In genomic region chrX:39773923-39774803, GRCh38 we compare ENCODE assay signal across 10 cellular contexts.
DNase-seq lines count a peak whose midpoint lies in the region; ATAC-seq, FAIRE-seq and TF ChIP-seq lines count a peak whose summit lies in the region.
"Had no signal": no experiment of that assay in that cellular context is flagged by ENCODE, and none has a peak within 500 bp of the region (broad histone marks: within the 10 kb centered on the region; RNA-seq: fewer than 3 reads in every experiment).

No MANE protein-coding gene starts in this region.

- no peak overlapping the region; a peak in 2 of 4 replicates for H3K4me2 ChIP-seq in H1 (ENCODE audit: insufficient read depth in 1 of 2, low read depth in 2 of 2, low read length in 2 of 2)

- H2AFZ ChIP-seq in H1 (ENCODE audit: low read length), result no peak overlapping the region

- DNase-seq in activated naive CD4-positive, alpha-beta T cell treated with Interleukin-2 at 50 U/mL for 16 hours, result peak; percentile 34
- no peak for DNase-seq in activated naive CD4-positive, alpha-beta T cell (lab: John Stamatoyannopoulos, UW)
- peak; percentile 35 for DNase-seq in activated CD4-positive, alpha-beta T cell treated with anti-CD3 and anti-CD28 coated beads, Interleukin-2, amount 10 ng/mL, durations not matched to agents 7 days and 5 days
- no peak for DNase-seq in H1 (ENCODE audit: low read depth in 1 of 2, low spot score in 2 of 2)
- DNase-seq in stimulated activated naive CD4-positive, alpha-beta T cell treated with Interleukin-2 at 50 U/mL for 16 hours (lab: John Stamatoyannopoulos, UW), result peak; percentile 21
- no peak for DNase-seq in NCI-H82 (lab: John Stamatoyannopoulos, UW)
- DNase-seq: NCI-H187 treated with DMSO at 0.1 percent for 48 hours had no signal

- peaks cover 55% of the 10 kb centered on the region for H3K4me1 Mint-ChIP-seq in activated CD4-positive, alpha-beta T cell treated with anti-CD3 and anti-CD28 coated beads, Interleukin-2, amount 10 ng/mL, durations not matched to agents 7 days and 5 days

- peak overlapping the region; percentile 65; the same call in 1 of the 2 replicates for H2AK5ac ChIP-seq in H1 (ENCODE audit: low read depth, low read length)

- peaks cover 2% of the 10 kb centered on the region for H3K36me3 Mint-ChIP-seq in activated CD4-positive, alpha-beta T cell treated with anti-CD3 and anti-CD28 coated beads, Interleukin-2, amount 10 ng/mL, durations not matched to agents 7 days and 5 days (ENCODE audit: low read depth)

- CTCF ChIA-PET in activated CD4-positive, alpha-beta T cell treated with anti-CD3 and anti-CD28 coated beads, Interleukin-2, amount 10 ng/mL, durations not matched to agents 7 days and 5 days (lab: Charles Lee), result interaction anchor here (0.7 to 1.5 kb wide), 2 partner anchors 28 to 465 kb away, joined by 3 read pairs; no protein-coding TSS in a partner anchor
- CTCF ChIA-PET in H1 (lab: Charles Lee; ENCODE audit: partially characterized antibody), result no interaction called here

- peaks cover 2 to 25% (median 13%) of the 10 kb centered on the region in 4 experiments; a peak in 5 of 7 replicates for H3K4me1 ChIP-seq in H1 (replicated peaks in 1 of 4; ENCODE audit: control insufficient read depth in 3 of 4, insufficient read depth in 4 of 4, low read length in 3 of 4)

- H3K18ac ChIP-seq in H1 (ENCODE audit: extremely low read depth, low read length), result peak overlapping the region; percentile 78; the same call in 1 of the 2 replicates

- H4K91ac ChIP-seq in H1 (replicated peaks; ENCODE audit: insufficient read length, low read length), result peak overlapping the region; percentile 74

- no peaks in the 10 kb centered on the region for H3K36me3 ChIP-seq in H1 (ENCODE audit: control insufficient read depth in 2 of 4, insufficient read depth in 4 of 4, low read length in 3 of 4)

- no peaks in the 10 kb centered on the region for H3K27me3 Mint-ChIP-seq in activated CD4-positive, alpha-beta T cell treated with anti-CD3 and anti-CD28 coated beads, Interleukin-2, amount 10 ng/mL, durations not matched to agents 7 days and 5 days

- no peak overlapping the region for H3K14ac ChIP-seq in H1 (ENCODE audit: insufficient read length)

- no peak overlapping the region for H2BK15ac ChIP-seq in H1 (ENCODE audit: low read length)

- no peak for TF ChIP-seq POLR2A in H1 (IDR thresholded peaks at IDR 0.05; ENCODE audit: control extremely low read depth in 1 of 2, low read depth in 2 of 2, low read length in 2 of 2)

- no peaks in the 10 kb centered on the region for H3K23me2 ChIP-seq in H1 (ENCODE audit: low read depth, low read length)

- H3K4me3 Mint-ChIP-seq in activated CD4-positive, alpha-beta T cell treated with anti-CD3 and anti-CD28 coated beads, Interleukin-2, amount 10 ng/mL, durations not matched to agents 7 days and 5 days, result peak overlapping the region; percentile 71

- no peak overlapping the region for H3K4me3 ChIP-seq in H1 (ENCODE audit: extremely low read depth in 1 of 4, insufficient read depth in 2 of 4, low read depth in 3 of 4, low read length in 4 of 4)

- no peaks in the 10 kb centered on the region for H3K79me2 ChIP-seq in H1 (ENCODE audit: control insufficient read depth in 1 of 2, insufficient read depth in 2 of 2, low read length in 2 of 2)

- peak overlapping the region; percentile 95 for H3K27ac Mint-ChIP-seq in activated CD4-positive, alpha-beta T cell treated with anti-CD3 and anti-CD28 coated beads, Interleukin-2, amount 10 ng/mL, durations not matched to agents 7 days and 5 days

- H3K79me1 ChIP-seq in H1 (ENCODE audit: low read depth, low read length), result no peaks in the 10 kb centered on the region

- no peak for ATAC-seq in GM21723 (IDR thresholded peaks at IDR 0.05; ENCODE audit: unreplicated experiment)
- no peak for ATAC-seq in HG03097 (IDR thresholded peaks at IDR 0.05; ENCODE audit: low FRiP score, unreplicated experiment)
- ATAC-seq: sciatic nerve had no signal

- FAIRE-seq in H1 (lab: Jason Lieb, UNC), result peak; percentile 83

- no peak for TF ChIP-seq CTCF in H1 (IDR thresholded peaks at IDR 0.05; ENCODE audit: control extremely low read depth in 1 of 3, insufficient read depth in 1 of 3, low read depth in 1 of 3, low read length in 3 of 3)

- no peak overlapping the region for H3K23ac ChIP-seq in H1 (ENCODE audit: insufficient read length)

- peak overlapping the region; percentile 32; the same call in 1 of the 2 replicates for H2BK20ac ChIP-seq in H1 (ENCODE audit: low read length)

- no peak for TF ChIP-seq EP300 in H1 (IDR thresholded peaks at IDR 0.05; ENCODE audit: borderline replicate concordance in 1 of 2, low read depth in 2 of 2, low read length in 2 of 2)

- TF ChIP-seq RAD21 in H1 (IDR thresholded peaks at IDR 0.05 in 1 of 2, conservative IDR thresholded peaks at IDR 0.05 in 1 of 2; ENCODE audit: low read depth in 2 of 2, low read length in 2 of 2), result no peak

- peak overlapping the region; percentile 64 for H4K5ac ChIP-seq in H1 (ENCODE audit: insufficient read length, low read depth, low read length)

- H3K4ac ChIP-seq in H1 (replicated peaks; ENCODE audit: insufficient read length, low read depth, low read length), result peak overlapping the region; percentile 38

- H3K56ac ChIP-seq in H1 (replicated peaks; ENCODE audit: insufficient read length, low read depth, low read length), result no peak overlapping the region

- POLR2A ChIA-PET in activated CD4-positive, alpha-beta T cell treated with anti-CD3 and anti-CD28 coated beads, Interleukin-2, amount 10 ng/mL, durations not matched to agents 7 days and 5 days (lab: Charles Lee), result no interaction called here
- POLR2A ChIA-PET in H1 (lab: Charles Lee; ENCODE audit: partially characterized antibody), result no interaction called here

- WGBS in H1 (ENCODE audit: extremely low coverage in 1 of 2, insufficient coverage in 1 of 2, insufficient read length in 1 of 2, insufficient replicate concordance in 2 of 2, low coverage in 1 of 2, low lambda C conversion rate in 2 of 2, missing lambda C conversion rate in 1 of 2), 2 experiments, result 71% methylated on average over 20 of the region's 20 CpGs; no CpG with 5 or more reads in 1 of the 2 experiments

- no peak overlapping the region for H3K27ac ChIP-seq in H1 (ENCODE audit: low read depth, low read length)

- no peak overlapping the region for H4K8ac ChIP-seq in H1 (ENCODE audit: extremely low read depth, insufficient read depth, low read length)

- peak overlapping the region; percentile 98 for H2BK120ac ChIP-seq in H1 (replicated peaks; ENCODE audit: low read depth, low read length)

- H4K20me1 ChIP-seq in H1 (replicated peaks in 1 of 2; ENCODE audit: control insufficient read depth in 1 of 2, insufficient read depth in 2 of 2, low read length in 2 of 2), result no peaks in the 10 kb centered on the region

- H2BK5ac ChIP-seq in H1 (ENCODE audit: low read depth, low read length), result peak overlapping the region; percentile 92; the same call in 1 of the 2 replicates

- peaks cover 0 to 2% of the 10 kb centered on the region in 2 experiments; a peak in 1 of 4 replicates for H3K9me3 ChIP-seq in H1 (ENCODE audit: insufficient read depth in 2 of 2, low read depth in 1 of 2, low read length in 1 of 2)

- peaks cover 3% of the 10 kb centered on the region for H3K9me3 Mint-ChIP-seq in activated CD4-positive, alpha-beta T cell treated with anti-CD3 and anti-CD28 coated beads, Interleukin-2, amount 10 ng/mL, durations not matched to agents 7 days and 5 days

- no peaks in the 10 kb centered on the region; a peak in 1 of 7 replicates for H3K27me3 ChIP-seq in H1 (replicated peaks in 1 of 4; ENCODE audit: control insufficient read depth in 3 of 4, extremely low read depth in 1 of 4, insufficient read depth in 3 of 4, low read length in 3 of 4)

- H3K9ac ChIP-seq in H1 (replicated peaks in 1 of 4; ENCODE audit: extremely low read depth in 1 of 4, low read depth in 3 of 4, low read length in 3 of 4), result no peak overlapping the region

- H2BK12ac ChIP-seq in H1 (ENCODE audit: low read depth, low read length), result peak overlapping the region; percentile 87

TF ChIP-seq in H1, 55 proteins besides CTCF, POLR2A, EP300 and RAD21:
- TF ChIP-seq BRCA1 (IDR thresholded peaks at IDR 0.05; ENCODE audit: low read depth, low read length) (no peak), TAF1 (IDR thresholded peaks at IDR 0.05; ENCODE audit: low read depth, low read length) (no peak), SAP30 (IDR thresholded peaks at IDR 0.05; ENCODE audit: insufficient read depth, insufficient replicate concordance, low read length) (no peak), BCL11A (IDR thresholded peaks at IDR 0.05; ENCODE audit: low read depth in 2 of 2, low read length in 2 of 2) (no peak), SRF (IDR thresholded peaks at IDR 0.05; ENCODE audit: low read depth, low read length) (no peak), RXRA (IDR thresholded peaks at IDR 0.05; ENCODE audit: insufficient read depth, low read depth, low read length) (no peak), JUN (IDR thresholded peaks at IDR 0.05; ENCODE audit: low read depth, low read length) (no peak), SP1 (IDR thresholded peaks at IDR 0.05; ENCODE audit: low read depth, low read length) (no peak), RNF2 (IDR thresholded peaks at IDR 0.05; ENCODE audit: borderline replicate concordance, low read depth, low read length, missing control alignments, poor library complexity, severe bottlenecking) (no peak)

Comparison
In these comparisons a context has a peak if more than half of its experiments do, and no peak if none do; other contexts are left out.
1. DNase-seq: peak in activated naive CD4-positive, alpha-beta T cell treated with Interleukin-2 at 50 U/mL for 16 hours (single experiment), activated CD4-positive, alpha-beta T cell treated with anti-CD3 and anti-CD28 coated beads, Interleukin-2, amount 10 ng/mL, durations not matched to agents 7 days and 5 days (single experiment) and stimulated activated naive CD4-positive, alpha-beta T cell treated with Interleukin-2 at 50 U/mL for 16 hours (single experiment); none in activated naive CD4-positive, alpha-beta T cell (0 of 4), H1 (0 of 2) and NCI-H82 (single experiment).